Comparison of ENCODE assay signal across 1 cellular context in genomic region chr4:121696641-121697461, GRCh38.
TF ChIP-seq lines count a peak whose summit lies in the region.

Gene ANXA5, minus strand, starts transcription at chr4:121696980. Its CDS starts 391 bp downstream, at chr4:121696589.

TF ChIP-seq in HepG2, 621 proteins besides CTCF, POLR2A, EP300 and RAD21 (continued from another document and continues in another):
- TF ChIP-seq TFDP1 (CRISPR knock-in tag; IDR thresholded peaks at IDR 0.05; ENCODE audit: borderline replicate concordance) (peak; percentile 49; the same call in 1 of the 2 replicates), HNRNPL (IDR thresholded peaks at IDR 0.05; ENCODE audit: low read depth, low read length) (0 out of 2 replicates have a peak, but pooled peaks have one; percentile 54), KAT8 (CRISPR knock-in tag; IDR thresholded peaks at IDR 0.05) (0 out of 2 replicates have a peak, but pooled peaks have one; percentile 20), ZBTB8A (CRISPR knock-in tag; IDR thresholded peaks at IDR 0.05; ENCODE audit: borderline replicate concordance, low read depth) (no peak), ISL2 (CRISPR knock-in tag; IDR thresholded peaks at IDR 0.05) (0 out of 2 replicates have a peak, but pooled peaks have one; percentile 23), ZNF691 (CRISPR knock-in tag; IDR thresholded peaks at IDR 0.05; ENCODE audit: borderline replicate concordance, low read depth) (0 out of 2 replicates have a peak, but pooled peaks have one; percentile 38), TEAD3 (CRISPR knock-in tag; optimal IDR thresholded peaks at IDR 0.05; ENCODE audit: borderline replicate concordance) (no peak), ZNF781 (CRISPR knock-in tag; IDR thresholded peaks at IDR 0.05; ENCODE audit: borderline replicate concordance, not compliant biosample characterization) (no peak), SPEN (CRISPR knock-in tag; IDR thresholded peaks at IDR 0.05; ENCODE audit: low read depth) (peak; percentile 16; the same call in 1 of the 2 replicates), E2F1 (CRISPR knock-in tag; IDR thresholded peaks at IDR 0.05) (no peak), ZNF354B (CRISPR knock-in tag; IDR thresholded peaks at IDR 0.05) (no peak), ELF1 (CRISPR knock-in tag; IDR thresholded peaks at IDR 0.05) (peak; percentile 78), BCL3 (CRISPR knock-in tag; IDR thresholded peaks at IDR 0.05) (peak; percentile 83; the same call in 1 of the 2 replicates), STAG1 (CRISPR knock-in tag; IDR thresholded peaks at IDR 0.05) (0 out of 2 replicates have a peak, but pooled peaks have one; percentile 11), TOE1 (CRISPR knock-in tag; IDR thresholded peaks at IDR 0.05) (no peak), ZNF776 (CRISPR knock-in tag; IDR thresholded peaks at IDR 0.05) (no peak), ZNF777 (CRISPR knock-in tag; IDR thresholded peaks at IDR 0.05) (peak; percentile 87), SALL2 (CRISPR knock-in tag; IDR thresholded peaks at IDR 0.05) (0 out of 2 replicates have a peak, but pooled peaks have one; percentile 55), BORCS8-MEF2B (CRISPR knock-in tag; IDR thresholded peaks at IDR 0.05) (peak; percentile 66; the same call in 1 of the 2 replicates), ZNF10 (CRISPR knock-in tag; IDR thresholded peaks at IDR 0.05; ENCODE audit: borderline replicate concordance, low read depth) (no peak), SIN3B (IDR thresholded peaks at IDR 0.05; ENCODE audit: low read length) (0 out of 2 replicates have a peak, but pooled peaks have one; percentile 33), NONO (IDR thresholded peaks at IDR 0.05) (no peak), NONO (CRISPR knock-in tag; conservative IDR thresholded peaks at IDR 0.05) (peak; percentile 44; the same call in 1 of the 2 replicates), GATAD2A (CRISPR knock-in tag; IDR thresholded peaks at IDR 0.05) (0 out of 2 replicates have a peak, but pooled peaks have one; percentile 38), ZSCAN9 (CRISPR knock-in tag; IDR thresholded peaks at IDR 0.05; ENCODE audit: borderline replicate concordance) (peak; percentile 72), MXD3 (CRISPR knock-in tag; IDR thresholded peaks at IDR 0.05) (no peak), ZNF142 (CRISPR knock-in tag; IDR thresholded peaks at IDR 0.05) (peak; percentile 69; the same call in 1 of the 2 replicates), ATF4 (CRISPR knock-in tag; IDR thresholded peaks at IDR 0.05) (0 out of 4 replicates have a peak, but pooled peaks of 1 of the 2 experiments have one; percentile 32), ZNF441 (CRISPR knock-in tag; IDR thresholded peaks at IDR 0.05; ENCODE audit: borderline replicate concordance) (peak; percentile 55; the same call in 1 of the 2 replicates), ERF (CRISPR knock-in tag; IDR thresholded peaks at IDR 0.05) (peak; percentile 53; the same call in 1 of the 2 replicates), KLF11 (CRISPR knock-in tag; IDR thresholded peaks at IDR 0.05) (peak; percentile 17; the same call in 1 of the 2 replicates), ZNF703 (CRISPR knock-in tag; IDR thresholded peaks at IDR 0.05; ENCODE audit: borderline replicate concordance) (peak; percentile 44; the same call in 1 of the 2 replicates), HOXA3 (CRISPR knock-in tag; IDR thresholded peaks at IDR 0.05) (peak; percentile 56; the same call in 1 of the 2 replicates), SALL1 (CRISPR knock-in tag; IDR thresholded peaks at IDR 0.05) (peak; percentile 47; the same call in 1 of the 2 replicates), ZNF770 (CRISPR knock-in tag; IDR thresholded peaks at IDR 0.05) (0 out of 2 replicates have a peak, but pooled peaks have one; percentile 21), ZBTB3 (CRISPR knock-in tag; IDR thresholded peaks at IDR 0.05; ENCODE audit: borderline replicate concordance, low read depth) (0 out of 2 replicates have a peak, but pooled peaks have one; percentile 38)
- TF ChIP-seq, protein P1, sequence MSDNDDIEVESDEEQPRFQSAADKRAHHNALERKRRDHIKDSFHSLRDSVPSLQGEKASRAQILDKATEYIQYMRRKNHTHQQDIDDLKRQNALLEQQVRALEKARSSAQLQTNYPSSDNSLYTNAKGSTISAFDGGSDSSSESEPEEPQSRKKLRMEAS (IDR thresholded peaks at IDR 0.05) = peak; percentile 35
- TF ChIP-seq, protein P2, sequence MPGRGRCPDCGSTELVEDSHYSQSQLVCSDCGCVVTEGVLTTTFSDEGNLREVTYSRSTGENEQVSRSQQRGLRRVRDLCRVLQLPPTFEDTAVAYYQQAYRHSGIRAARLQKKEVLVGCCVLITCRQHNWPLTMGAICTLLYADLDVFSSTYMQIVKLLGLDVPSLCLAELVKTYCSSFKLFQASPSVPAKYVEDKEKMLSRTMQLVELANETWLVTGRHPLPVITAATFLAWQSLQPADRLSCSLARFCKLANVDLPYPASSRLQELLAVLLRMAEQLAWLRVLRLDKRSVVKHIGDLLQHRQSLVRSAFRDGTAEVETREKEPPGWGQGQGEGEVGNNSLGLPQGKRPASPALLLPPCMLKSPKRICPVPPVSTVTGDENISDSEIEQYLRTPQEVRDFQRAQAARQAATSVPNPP (CRISPR knock-in tag; IDR thresholded peaks at IDR 0.05) = no peak
- TF ChIP-seq, protein P3, sequence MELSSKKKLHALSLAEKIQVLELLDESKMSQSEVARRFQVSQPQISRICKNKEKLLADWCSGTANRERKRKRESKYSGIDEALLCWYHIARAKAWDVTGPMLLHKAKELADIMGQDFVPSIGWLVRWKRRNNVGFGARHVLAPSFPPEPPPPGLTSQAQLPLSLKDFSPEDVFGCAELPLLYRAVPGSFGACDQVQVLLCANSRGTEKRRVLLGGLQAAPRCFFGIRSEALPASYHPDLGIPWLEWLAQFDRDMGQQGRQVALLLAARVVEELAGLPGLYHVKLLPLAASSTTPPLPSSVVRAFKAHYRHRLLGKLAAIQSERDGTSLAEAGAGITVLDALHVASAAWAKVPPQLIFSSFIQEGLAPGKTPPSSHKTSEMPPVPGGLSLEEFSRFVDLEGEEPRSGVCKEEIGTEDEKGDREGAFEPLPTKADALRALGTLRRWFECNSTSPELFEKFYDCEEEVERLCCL (CRISPR knock-in tag; IDR thresholded peaks at IDR 0.05; ENCODE audit: borderline replicate concordance) = no peak
- TF ChIP-seq, protein P4, sequence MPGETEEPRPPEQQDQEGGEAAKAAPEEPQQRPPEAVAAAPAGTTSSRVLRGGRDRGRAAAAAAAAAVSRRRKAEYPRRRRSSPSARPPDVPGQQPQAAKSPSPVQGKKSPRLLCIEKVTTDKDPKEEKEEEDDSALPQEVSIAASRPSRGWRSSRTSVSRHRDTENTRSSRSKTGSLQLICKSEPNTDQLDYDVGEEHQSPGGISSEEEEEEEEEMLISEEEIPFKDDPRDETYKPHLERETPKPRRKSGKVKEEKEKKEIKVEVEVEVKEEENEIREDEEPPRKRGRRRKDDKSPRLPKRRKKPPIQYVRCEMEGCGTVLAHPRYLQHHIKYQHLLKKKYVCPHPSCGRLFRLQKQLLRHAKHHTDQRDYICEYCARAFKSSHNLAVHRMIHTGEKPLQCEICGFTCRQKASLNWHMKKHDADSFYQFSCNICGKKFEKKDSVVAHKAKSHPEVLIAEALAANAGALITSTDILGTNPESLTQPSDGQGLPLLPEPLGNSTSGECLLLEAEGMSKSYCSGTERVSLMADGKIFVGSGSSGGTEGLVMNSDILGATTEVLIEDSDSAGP (CRISPR knock-in tag; IDR thresholded peaks at IDR 0.05; ENCODE audit: borderline replicate concordance) = peak; percentile 81; the same call in 1 of the 2 replicates
